23 cellular contexts compared by ENCODE assay signal in genomic region chr12:108777156-108777555, GRCh38. TPM values are rescaled to one million over a fixed set of nuclear protein-coding genes. Genes with fewer than 3 reads are reported as not detected.
A peak's percentile ranks its signal among the peaks of the same experiment; 100 is the strongest.
DNase-seq lines count a peak whose midpoint lies in the region; TF ChIP-seq lines count a peak whose summit lies in the region.
"Had no signal": no experiment of that assay in that cellular context is flagged by ENCODE, and none has a peak within 500 bp of the region (broad histone marks: within the 10 kb centered on the region; RNA-seq: fewer than 3 reads in every experiment).

No MANE protein-coding gene starts in this region.

- TF ChIP-seq POLR2A in erythroblast (IDR thresholded peaks at IDR 0.05; ENCODE audit: low read length), result no peak

- H3K4me3 ChIP-seq in ectodermal cell (ENCODE audit: insufficient read depth, low read depth, low read length) (no peak overlapping the region), neural progenitor cell (no peak overlapping the region)
- H3K4me3 ChIP-seq: BLaER1, GM23248 had no signal

- no peak overlapping the region for H3K9ac ChIP-seq in neural progenitor cell
- H3K9ac ChIP-seq: BLaER1, GM23248, SK-N-SH had no signal

- H3K27me3 Mint-ChIP-seq in neural progenitor cell (ENCODE audit: insufficient read depth, low read depth), result peaks cover 5% of the 10 kb centered on the region

- H3K27me3 ChIP-seq in ectodermal cell (ENCODE audit: control insufficient read depth, insufficient read depth, low read length, poor library complexity, severe bottlenecking), result no peaks in the 10 kb centered on the region
- no peaks in the 10 kb centered on the region for H3K27me3 ChIP-seq in neural progenitor cell
- H3K27me3 ChIP-seq: BLaER1 had no signal

- no peaks in the 10 kb centered on the region for H3K9me3 ChIP-seq in ectodermal cell (ENCODE audit: control insufficient read depth, low read length)
- no peaks in the 10 kb centered on the region for H3K9me3 ChIP-seq in neural progenitor cell (ENCODE audit: low read depth)
- H3K9me3 ChIP-seq: BLaER1, SK-N-SH had no signal

- H3K4me2 ChIP-seq in neural progenitor cell, result peak overlapping the region; percentile 37
- H3K4me2 ChIP-seq: BLaER1, SK-N-SH had no signal

- H3K4me3 Mint-ChIP-seq in neural progenitor cell, result peak overlapping the region; percentile 59
- H3K4me3 Mint-ChIP-seq: CD4-positive, CD25-positive, alpha-beta regulatory T cell had no signal

- H3K27ac Mint-ChIP-seq in neural progenitor cell, result peak overlapping the region; percentile 96
- H3K27ac Mint-ChIP-seq: CD4-positive, CD25-positive, alpha-beta regulatory T cell had no signal

- H3K4me1 ChIP-seq in ectodermal cell (ENCODE audit: control insufficient read depth, insufficient read depth, low read length) (peaks cover 16% of the 10 kb centered on the region), neural progenitor cell (peaks cover 23% of the 10 kb centered on the region)

- DNase-seq in ACHN (peak; percentile 15), LHCN-M2 (ENCODE audit: low read depth) (peak; percentile 30), neural progenitor cell (ENCODE audit: low spot score) (peak; percentile 82), epidermal melanocyte (ENCODE audit: insufficient read length, low spot score) (no peak), erythroblast (lab: John Stamatoyannopoulos, UW) (no peak), Ammon's horn (ENCODE audit: low spot score) (no peak), NCI-H1105 (lab: John Stamatoyannopoulos, UW) (no peak)
- DNase-seq: 8988T; CD4-positive, CD25-positive, alpha-beta regulatory T cell; DMS153; DND-41; GM23248; Karpas-422; MV-4-11; NCI-H1105 treated with DMSO at 0.1 percent for 48 hours; NCI-H2029; NCI-H446; NCI-H526; SIG-M5; SK-N-SH; SW 1271 had no signal

- H3K79me2 ChIP-seq in neural progenitor cell (ENCODE audit: low read depth), result no peaks in the 10 kb centered on the region

- H2AFZ ChIP-seq in neural progenitor cell (replicated peaks), result no peak overlapping the region
- H2AFZ ChIP-seq: GM23248 had no signal

- H3K36me3 ChIP-seq in ectodermal cell (ENCODE audit: control insufficient read depth, insufficient read depth, low read length) (no peaks in the 10 kb centered on the region), neural progenitor cell (no peaks in the 10 kb centered on the region)
- H3K36me3 ChIP-seq: BLaER1 had no signal

- H3K36me3 Mint-ChIP-seq in neural progenitor cell, result peaks cover 3% of the 10 kb centered on the region
- H3K36me3 Mint-ChIP-seq: CD4-positive, CD25-positive, alpha-beta regulatory T cell had no signal

- TF ChIP-seq CTCF in neural progenitor cell (IDR thresholded peaks at IDR 0.05), result no peak

- peaks cover 30% of the 10 kb centered on the region for H3F3A ChIP-seq in neural progenitor cell (ENCODE audit: low read depth)

- H3K9me3 Mint-ChIP-seq in neural progenitor cell, result no peaks in the 10 kb centered on the region
- H3K9me3 Mint-ChIP-seq: CD4-positive, CD25-positive, alpha-beta regulatory T cell had no signal

- in situ Hi-C loops in ACHN (cut with HindIII; ENCODE audit: low pct_ligation_motif_present, low pct_unique_long_range_greater_than_20kb, low sequenced_read_pairs), result no loop called here

- H4K20me1 ChIP-seq in neural progenitor cell (ENCODE audit: low read depth), result no peaks in the 10 kb centered on the region
- H4K20me1 ChIP-seq: BLaER1 had no signal

- WGBS in ectodermal cell, 2 experiments, result 11 to 16% methylated on average over 2 of the region's 2 CpGs

- H3K27ac ChIP-seq in ectodermal cell (ENCODE audit: insufficient read depth, low read depth, low read length, poor library complexity, severe bottlenecking), result peak overlapping the region; percentile 9
- peak overlapping the region; percentile 90 for H3K27ac ChIP-seq in neural progenitor cell
- H3K27ac ChIP-seq: BLaER1, GM23248 had no signal

- peaks cover 58% of the 10 kb centered on the region for H3K4me1 Mint-ChIP-seq in neural progenitor cell
- H3K4me1 Mint-ChIP-seq: CD4-positive, CD25-positive, alpha-beta regulatory T cell had no signal

RNA-seq across cellular contexts. Expression of gene CORO1C, which starts 45.8 kb away (rescaled TPM):
- 167 and 172 TPM in 2 replicates for total RNA-seq in LHCN-M2 (2014; rRNA removed)
- 306 TPM for polyA plus RNA-seq in LHCN-M2 (2012)
- 155 TPM for polyA plus RNA-seq in ectodermal cell (2013, experiment 1 of 4)
- 161 TPM for polyA plus RNA-seq in ectodermal cell (2013, experiment 2 of 4)
- 97.1 TPM for polyA plus RNA-seq in ectodermal cell (2013, experiment 3 of 4)
- polyA plus RNA-seq in ectodermal cell (2013, experiment 4 of 4), result 109 TPM
- total RNA-seq in neural progenitor cell (ENCODE audit: low replicate concordance), result 116 and 128 TPM in 2 replicates

Comparison
In these comparisons a context has a peak if more than half of its experiments do, and no peak if none do; other contexts are left out.
1. DNase-seq: peak in ACHN (single experiment), LHCN-M2 (single experiment) and neural progenitor cell (single experiment); none in epidermal melanocyte (single experiment), erythroblast (0 of 2), Ammon's horn (single experiment) and NCI-H1105 (single experiment).